28 cellular contexts compared by ENCODE assay signal in genomic region chr1:78880223-78880622, GRCh38.
"Had no signal": no experiment of that assay in that cellular context is flagged by ENCODE, and none has a peak within 500 bp of the region (broad histone marks: within the 10 kb centered on the region; RNA-seq: fewer than 3 reads in every experiment).

No MANE protein-coding gene starts in this region.

- ATAC-seq: effector memory CD8-positive, alpha-beta T cell; esophagus mucosa; foreskin keratinocyte; gastrocnemius medialis; gastroesophageal sphincter; heart left ventricle; heart right ventricle had no signal

- DNase-seq: colonic mucosa; cortex of kidney; dermis blood vessel endothelial cell; dorsolateral prefrontal cortex; effector CD4-positive, alpha-beta T cell; effector CD8-positive, alpha-beta T cell; effector memory CD4-positive, alpha-beta T cell; effector memory CD8-positive, alpha-beta T cell; endodermal cell; erythroblast; esophagus squamous epithelium; foreskin fibroblast; foreskin keratinocyte; foreskin melanocyte; gastrocnemius medialis; glutamatergic neuron; head of caudate nucleus; heart left ventricle; heart right ventricle had no signal

- H3K27me3 ChIP-seq: colonic mucosa, esophagus muscularis mucosa, esophagus squamous epithelium, foreskin keratinocyte, gastrocnemius medialis, gastroesophageal sphincter, heart left ventricle, heart right ventricle had no signal

- H3K4me3 ChIP-seq: colonic mucosa, coronary artery, dorsolateral prefrontal cortex, esophagus muscularis mucosa, esophagus squamous epithelium, gastrocnemius medialis, gastroesophageal sphincter, heart left ventricle, heart right ventricle had no signal

- H3K4me1 ChIP-seq: colonic mucosa, esophagus squamous epithelium, foreskin keratinocyte, gastrocnemius medialis had no signal

- FAIRE-seq: colon, endometrium, endothelial cell of umbilical vein, frontal cortex had no signal

- H3K9me3 ChIP-seq: colonic mucosa, esophagus muscularis mucosa, esophagus squamous epithelium, gastrocnemius medialis, gastroesophageal sphincter, heart left ventricle, heart right ventricle had no signal

- H3K27ac ChIP-seq: colonic mucosa, coronary artery, dorsolateral prefrontal cortex, epithelial cell of prostate, esophagus muscularis mucosa, esophagus squamous epithelium, foreskin keratinocyte, gastrocnemius medialis, gastroesophageal sphincter, heart left ventricle, heart right ventricle had no signal

- H3K36me3 ChIP-seq: colonic mucosa, esophagus muscularis mucosa, esophagus squamous epithelium, gastrocnemius medialis, gastroesophageal sphincter, heart left ventricle, heart right ventricle had no signal
